ENCODE assay signal across 8 cellular contexts in genomic region chr15:40069178-40070165, GRCh38. TPM values are rescaled to one million over a fixed set of nuclear protein-coding genes. Genes with fewer than 3 reads are reported as not detected.
DNase-seq lines count a peak whose midpoint lies in the region; ATAC-seq and TF ChIP-seq lines count a peak whose summit lies in the region.

No MANE protein-coding gene starts in this region.

- peak; percentile 91 for DNase-seq in NCI-H510A treated with DMSO at 0.1 percent for 48 hours (lab: John Stamatoyannopoulos, UW)
- DNase-seq in mesenchymal stem cell, result no peak
- DNase-seq in upper lobe of left lung, result peak; percentile 95
- DNase-seq in activated T-cell treated with anti-CD3 and anti-CD28 coated beads for 4 hours, result no peak

- WGBS in mesenchymal stem cell, result 56% methylated on average over 32 of the region's 32 CpGs
- WGBS in upper lobe of left lung, 2 donors, result 28 to 61% methylated on average over 3 to 14 of the region's 32 CpGs

- TF ChIP-seq CTCF in upper lobe of left lung (IDR thresholded peaks at IDR 0.05), result peak in 1 of 6 experiments; percentile 18

- H3K14ac ChIP-seq in mesenchymal stem cell (ENCODE audit: low read length in 2 of 2), result peak overlapping the region in 1 of 2 experiments; percentile 42

- intact Hi-C loops in dendritic cell treated with granulocyte-macrophage colony-stimulating factor and Interleukin-4, amounts not matched to agents 40 ng/mL and 50 ng/mL, for 4 days (cut with micrococcal nuclease), result no loop called here

- H2AFZ ChIP-seq in mesenchymal stem cell (ENCODE audit: low read depth, low read length), result peak overlapping the region; percentile 6

- H3K36me3 Mint-ChIP-seq in dendritic cell treated with granulocyte-macrophage colony-stimulating factor and Interleukin-4, amounts not matched to agents 40 ng/mL and 50 ng/mL, for 4 days (ENCODE audit: low read depth), result no peaks in the 10 kb centered on the region

- ATAC-seq in GM18909 (IDR thresholded peaks at IDR 0.05; ENCODE audit: poor library complexity, unreplicated experiment) (peak; percentile 84), HG03354 (IDR thresholded peaks at IDR 0.05; ENCODE audit: poor library complexity, severe bottlenecking, unreplicated experiment) (peak; percentile 62), upper lobe of left lung (ENCODE audit: low FRiP score in 2 of 2) (peak; percentile 81 to 90), HG03280 (IDR thresholded peaks at IDR 0.05; ENCODE audit: unreplicated experiment) (no peak)

- peak overlapping the region; percentile 95 for H2AK5ac ChIP-seq in mesenchymal stem cell (ENCODE audit: low read length, severe bottlenecking)

- H4K91ac ChIP-seq in mesenchymal stem cell (ENCODE audit: low read length), result peak overlapping the region; percentile 93

- peaks cover 26% of the 10 kb centered on the region for H3K4me1 Mint-ChIP-seq in dendritic cell treated with granulocyte-macrophage colony-stimulating factor and Interleukin-4, amounts not matched to agents 40 ng/mL and 50 ng/mL, for 4 days (ENCODE audit: low read depth)

- H2BK12ac ChIP-seq in mesenchymal stem cell (ENCODE audit: low read length in 2 of 2), result peak overlapping the region; percentile 85 to 100

- peak overlapping the region; percentile 55 for H3K27ac ChIP-seq in mesenchymal stem cell (ENCODE audit: low read length, poor library complexity, severe bottlenecking)
- H3K27ac ChIP-seq in upper lobe of left lung, result peak overlapping the region; percentile 71 to 91 (median 82)

- no peaks in the 10 kb centered on the region for H3K79me1 ChIP-seq in mesenchymal stem cell (replicated peaks; ENCODE audit: low read length, poor library complexity, severe bottlenecking)

- peak in 1 of 4 donors; percentile 57 for TF ChIP-seq POLR2A in upper lobe of left lung (IDR thresholded peaks at IDR 0.05)

- H3K27me3 Mint-ChIP-seq in dendritic cell treated with granulocyte-macrophage colony-stimulating factor and Interleukin-4, amounts not matched to agents 40 ng/mL and 50 ng/mL, for 4 days, result peaks cover 12% of the 10 kb centered on the region

- H3K23ac ChIP-seq in mesenchymal stem cell (ENCODE audit: low read length in 2 of 2), result no peak overlapping the region

- peak overlapping the region; percentile 61 for H3K27ac Mint-ChIP-seq in dendritic cell treated with granulocyte-macrophage colony-stimulating factor and Interleukin-4, amounts not matched to agents 40 ng/mL and 50 ng/mL, for 4 days

- H3K4me3 ChIP-seq in mesenchymal stem cell (ENCODE audit: insufficient read depth in 1 of 2, low read depth in 1 of 2, low read length in 2 of 2) (no peak overlapping the region), upper lobe of left lung (no peak overlapping the region)

- peak overlapping the region; percentile 84 for H2BK15ac ChIP-seq in mesenchymal stem cell (ENCODE audit: low read depth, poor library complexity, severe bottlenecking)

- H2BK5ac ChIP-seq in mesenchymal stem cell (ENCODE audit: low read depth, low read length, poor library complexity, severe bottlenecking), result peak overlapping the region; percentile 77

- peak overlapping the region; percentile 79 to 91 for H3K18ac ChIP-seq in mesenchymal stem cell (ENCODE audit: low read depth in 1 of 2, low read length in 2 of 2)

- no peak overlapping the region for H3K4me3 Mint-ChIP-seq in dendritic cell treated with granulocyte-macrophage colony-stimulating factor and Interleukin-4, amounts not matched to agents 40 ng/mL and 50 ng/mL, for 4 days

- no peaks in the 10 kb centered on the region for H3K27me3 ChIP-seq in mesenchymal stem cell (ENCODE audit: control insufficient read depth in 1 of 2, insufficient read depth in 1 of 2, low read length in 2 of 2)
- no peaks in the 10 kb centered on the region for H3K27me3 ChIP-seq in upper lobe of left lung

- TF ChIP-seq EP300 in upper lobe of left lung (IDR thresholded peaks at IDR 0.05), result peak in 1 of 4 donors; percentile 44

- H3K9ac ChIP-seq in mesenchymal stem cell (ENCODE audit: low read length), result no peak overlapping the region

- H3K36me3 ChIP-seq in mesenchymal stem cell (ENCODE audit: control insufficient read depth in 1 of 2, insufficient read depth in 2 of 2, low read depth in 1 of 2, low read length in 2 of 2) (no peaks in the 10 kb centered on the region), upper lobe of left lung (no peaks in the 10 kb centered on the region)

- no peak overlapping the region for H3K4me2 ChIP-seq in mesenchymal stem cell (ENCODE audit: low read length, poor library complexity, severe bottlenecking)

- peak overlapping the region; percentile 98 for H4K8ac ChIP-seq in mesenchymal stem cell (ENCODE audit: low read length)

- peak overlapping the region; percentile 86 for H2BK120ac ChIP-seq in mesenchymal stem cell (ENCODE audit: low read depth, low read length)

- H3K4ac ChIP-seq in mesenchymal stem cell (ENCODE audit: low read depth in 1 of 2, low read length in 2 of 2), result peak overlapping the region; percentile 73 to 93

- H3K9me3 Mint-ChIP-seq in dendritic cell treated with granulocyte-macrophage colony-stimulating factor and Interleukin-4, amounts not matched to agents 40 ng/mL and 50 ng/mL, for 4 days, result peaks cover 6% of the 10 kb centered on the region

- H3K4me1 ChIP-seq in mesenchymal stem cell (ENCODE audit: control insufficient read depth, insufficient read depth, low read depth, low read length) (peaks cover 25% of the 10 kb centered on the region), upper lobe of left lung (peaks cover 19 to 26% (median 23%) of the 10 kb centered on the region in 4 donors)

- H3K9me3 ChIP-seq in mesenchymal stem cell (ENCODE audit: control insufficient read depth, low read length) (no peaks in the 10 kb centered on the region), upper lobe of left lung (no peaks in the 10 kb centered on the region)

RNA-seq across cellular contexts. Expression of gene SRP14, which starts 30.5 kb away (rescaled TPM):
- 684 TPM for polyA plus RNA-seq in mesenchymal stem cell (2013, experiment 1 of 2)
- polyA plus RNA-seq in mesenchymal stem cell (2013, experiment 2 of 2), result 720 TPM
- total RNA-seq in upper lobe of left lung, result 100 to 1,000 TPM in 5 of 6 donors, 10 to 100 TPM in 1; 55.5 to 342 (median 191) TPM

RNA-seq across cellular contexts. Expression of gene BMF, which starts 39.2 kb away (rescaled TPM):
- 18.5 TPM for polyA plus RNA-seq in mesenchymal stem cell (2013, experiment 1 of 2)
- 17.8 TPM for polyA plus RNA-seq in mesenchymal stem cell (2013, experiment 2 of 2)
- 100 to 1,000 TPM in 1 of 6 donors, 10 to 100 TPM in 4, 1 to 10 TPM in 1; 9.9 to 118 (median 26.2) TPM for total RNA-seq in upper lobe of left lung

Comparison
In these comparisons a context has a peak if more than half of its experiments do, and no peak if none do; other contexts are left out.
1. DNase-seq: peak in NCI-H510A treated with DMSO at 0.1 percent for 48 hours (single experiment) and upper lobe of left lung (2 of 2); none in mesenchymal stem cell (single experiment) and activated T-cell treated with anti-CD3 and anti-CD28 coated beads for 4 hours (single experiment).